Comparison of ENCODE assay signal across 12 cellular contexts in genomic region chr17:57401556-57402488, GRCh38.
DNase-seq lines count a peak whose midpoint lies in the region; ATAC-seq and TF ChIP-seq lines count a peak whose summit lies in the region.
"Had no signal": no experiment of that assay in that cellular context is flagged by ENCODE, and none has a peak within 500 bp of the region (broad histone marks: within the 10 kb centered on the region; RNA-seq: fewer than 3 reads in every experiment).

No MANE protein-coding gene starts in this region.

- no peak for TF ChIP-seq POLR2A in HCT116 (IDR thresholded peaks at IDR 0.05; ENCODE audit: borderline replicate concordance, extremely low read depth, insufficient read depth, insufficient read length)
- TF ChIP-seq POLR2A in breast epithelium (IDR thresholded peaks at IDR 0.05) = no peak

- H2AFZ ChIP-seq in DND-41 (ENCODE audit: low read depth, low read length) (no peak overlapping the region), HCT116 (ENCODE audit: low read depth, low read length, poor library complexity, severe bottlenecking) (no peak overlapping the region)

- no peak overlapping the region for H2BK120ac ChIP-seq in mesendoderm (ENCODE audit: low read depth, low read length)

- no peak overlapping the region for H4K5ac ChIP-seq in mesendoderm (ENCODE audit: low read length)

- H3K56ac ChIP-seq in mesendoderm (ENCODE audit: low read length) = no peak overlapping the region

- H2AK5ac ChIP-seq in mesendoderm (ENCODE audit: low read length) = no peak overlapping the region

- H3K27ac ChIP-seq in DND-41 (ENCODE audit: low read length) (peak overlapping the region; percentile 88), HCT116 (ENCODE audit: low read depth, low read length) (no peak overlapping the region; the same call in 1 of the 2 replicates), breast epithelium (peak overlapping the region; percentile 49 to 65), mesendoderm (ENCODE audit: low read depth, low read length) (no peak overlapping the region)

- H3K79me2 ChIP-seq in DND-41 (ENCODE audit: insufficient read depth, low read length) (peaks cover 100% of the 10 kb centered on the region), HCT116 (ENCODE audit: insufficient read depth, low read length) (peaks cover 10% of the 10 kb centered on the region; the same call in 1 of the 2 replicates), mesendoderm (ENCODE audit: control insufficient read depth, insufficient read depth, low read length) (no peaks in the 10 kb centered on the region)

- peak overlapping the region; percentile 17 for H3K9ac ChIP-seq in DND-41 (ENCODE audit: low read depth, low read length)
- H3K9ac ChIP-seq in HCT116 (ENCODE audit: low read length) = no peak overlapping the region
- no peak overlapping the region for H3K9ac ChIP-seq in mesendoderm (ENCODE audit: low read length)

- peaks cover 91% of the 10 kb centered on the region for H3K4me1 ChIP-seq in DND-41 (ENCODE audit: insufficient read depth, low read length)
- H3K4me1 ChIP-seq in HCT116 (ENCODE audit: control insufficient read depth in 1 of 2, insufficient read depth in 2 of 2, low read length in 2 of 2) = peaks cover 12 to 27% of the 10 kb centered on the region in 2 experiments; a peak in 2 of 4 replicates
- H3K4me1 ChIP-seq in breast epithelium = peaks cover 0 to 17% of the 10 kb centered on the region in 2 donors
- peaks cover 2% of the 10 kb centered on the region for H3K4me1 ChIP-seq in mesendoderm (ENCODE audit: control insufficient read depth, low read depth, low read length)

- no peak overlapping the region for H3K23ac ChIP-seq in mesendoderm (ENCODE audit: low read length)

- BruUV-seq in HCT116 (replicated peaks; lab: Mats Ljungman, UMichigan) = no TSS peak

- H3K36me3 ChIP-seq in DND-41 (ENCODE audit: insufficient read depth, low read length) = peaks cover 95% of the 10 kb centered on the region
- no peaks in the 10 kb centered on the region; a peak in 1 of 4 replicates for H3K36me3 ChIP-seq in HCT116 (ENCODE audit: control insufficient read depth in 1 of 2, insufficient read depth in 2 of 2, low read length in 2 of 2)
- H3K36me3 ChIP-seq in breast epithelium = no peaks in the 10 kb centered on the region
- no peaks in the 10 kb centered on the region for H3K36me3 ChIP-seq in mesendoderm (ENCODE audit: control insufficient read depth, insufficient read depth, low read length)

- TF ChIP-seq CTCF in DND-41 (IDR thresholded peaks at IDR 0.05; ENCODE audit: borderline replicate concordance, extremely low read depth, low read length, poor library complexity, severe bottlenecking) (no peak), HCT116 (IDR thresholded peaks at IDR 0.05 in 2 of 3, conservative IDR thresholded peaks at IDR 0.05 in 1 of 3; ENCODE audit: borderline replicate concordance in 1 of 3, insufficient read depth in 1 of 3, low read depth in 2 of 3, low read length in 2 of 3) (peak; percentile 28 to 45 (median 28); a peak in 4 of 6 replicates), breast epithelium (IDR thresholded peaks at IDR 0.05) (no peak)

- H3K9me2 ChIP-seq in HCT116 (ENCODE audit: insufficient read depth) = no peaks in the 10 kb centered on the region

- no peak overlapping the region for H2BK15ac ChIP-seq in mesendoderm (replicated peaks; ENCODE audit: low read depth)

- RAD21 ChIA-PET in HCT116 (lab: Charles Lee; ENCODE audit: low non-redundant PET in 1 of 2, low total read pairs in 2 of 2, uncharacterized antibody in 2 of 2, unreplicated experiment in 2 of 2) = no interaction called here

- CTCF ChIA-PET in HCT116 (lab: Charles Lee) = interaction anchor here (1.4 to 2.9 kb wide), 2 partner anchors 22 to 158 kb away, joined by 4 to 13 read pairs; no protein-coding TSS in a partner anchor

- H4K20me1 ChIP-seq in DND-41 (ENCODE audit: insufficient read depth, low read length) (peaks cover 43% of the 10 kb centered on the region), HCT116 (ENCODE audit: insufficient read depth) (no peaks in the 10 kb centered on the region)

- no peak for ATAC-seq in DND-41 (ENCODE audit: insufficient read depth, low read depth)
- peak; percentile 58 for ATAC-seq in HCT116

- intact Hi-C loops in HCT116 (cut with micrococcal nuclease) (no loop called here), breast epithelium (cut with DNase I; ENCODE audit: low total_unique reads) (no loop called here)

- H3K27me3 ChIP-seq in DND-41 (ENCODE audit: insufficient read depth, low read length, poor library complexity) (no peaks in the 10 kb centered on the region), HCT116 (ENCODE audit: insufficient read depth, low read length) (no peaks in the 10 kb centered on the region), breast epithelium (no peaks in the 10 kb centered on the region), mesendoderm (ENCODE audit: insufficient read depth, low read length, poor library complexity) (no peaks in the 10 kb centered on the region)

- no peak overlapping the region for H3K4me3 ChIP-seq in DND-41 (ENCODE audit: low read depth in 1 of 2, low read length in 2 of 2)
- H3K4me3 ChIP-seq in HCT116 (replicated peaks in 1 of 2; ENCODE audit: low read depth in 1 of 2, low read length in 2 of 2) = no peak overlapping the region
- H3K4me3 ChIP-seq in breast epithelium = no peak overlapping the region
- no peak overlapping the region for H3K4me3 ChIP-seq in mesendoderm (ENCODE audit: low read length)

- WGBS in mesendoderm (ENCODE audit: extremely low coverage, insufficient coverage, low lambda C conversion rate) = no CpG with 5 or more reads among the region's 15 CpGs

- POLR2A ChIA-PET in HCT116 (lab: Charles Lee) = no interaction called here

- peak; percentile 44 for TF ChIP-seq RAD21 in HCT116 (IDR thresholded peaks at IDR 0.05; ENCODE audit: low read depth)

- H3K79me1 ChIP-seq in mesendoderm (ENCODE audit: low read length) = peaks cover 10% of the 10 kb centered on the region

- H3K4me2 ChIP-seq in DND-41 (ENCODE audit: insufficient read depth, low read length) (no peak overlapping the region), HCT116 (ENCODE audit: low read length) (no peak overlapping the region), mesendoderm (ENCODE audit: low read length) (no peak overlapping the region)

- no peak overlapping the region for H3K4ac ChIP-seq in mesendoderm (ENCODE audit: low read depth, low read length)

- no peaks in the 10 kb centered on the region for H3K9me3 ChIP-seq in DND-41 (ENCODE audit: insufficient read depth, low read length, severe bottlenecking)
- no peaks in the 10 kb centered on the region for H3K9me3 ChIP-seq in HCT116 (ENCODE audit: control insufficient read depth in 1 of 2, insufficient read depth in 1 of 2, low read depth in 1 of 2, low read length in 2 of 2)
- no peaks in the 10 kb centered on the region for H3K9me3 ChIP-seq in breast epithelium

- H3K18ac ChIP-seq in mesendoderm (ENCODE audit: low read length) = no peak overlapping the region

- no peak overlapping the region for H4K8ac ChIP-seq in mesendoderm (ENCODE audit: low read depth, low read length)

- no peak overlapping the region for H2BK5ac ChIP-seq in mesendoderm (ENCODE audit: low read length)

- DNase-seq in DND-41 (no peak), HCT116 (ENCODE audit: low read depth, low spot score) (no peak), breast epithelium (ENCODE audit: low spot score in 2 of 2) (no peak), mesendoderm (peak; percentile 82), KG1 (lab: John Stamatoyannopoulos, UW) (no peak), pons (ENCODE audit: low spot score) (no peak), kidney glomerular epithelial cell (lab: John Stamatoyannopoulos, UW) (no peak)
- no peak for DNase-seq in activated effector memory CD4-positive, alpha-beta T cell treated with Interleukin-2 at 50 U/mL for 16 hours
- DNase-seq: NCI-H1436 treated with DMSO at 0.1 percent for 48 hours; NCI-H748 treated with DMSO at 0.1 percent for 48 hours; nucleus accumbens; stimulated activated CD4-positive, alpha-beta T cell treated with anti-CD3 and anti-CD28 coated beads, Interleukin-4, amount 100 ng/mL, for 24 hours had no signal

TF ChIP-seq in HCT116, 20 proteins besides CTCF, POLR2A, EP300 and RAD21 (continues in another document):
- TF ChIP-seq, protein P1, sequence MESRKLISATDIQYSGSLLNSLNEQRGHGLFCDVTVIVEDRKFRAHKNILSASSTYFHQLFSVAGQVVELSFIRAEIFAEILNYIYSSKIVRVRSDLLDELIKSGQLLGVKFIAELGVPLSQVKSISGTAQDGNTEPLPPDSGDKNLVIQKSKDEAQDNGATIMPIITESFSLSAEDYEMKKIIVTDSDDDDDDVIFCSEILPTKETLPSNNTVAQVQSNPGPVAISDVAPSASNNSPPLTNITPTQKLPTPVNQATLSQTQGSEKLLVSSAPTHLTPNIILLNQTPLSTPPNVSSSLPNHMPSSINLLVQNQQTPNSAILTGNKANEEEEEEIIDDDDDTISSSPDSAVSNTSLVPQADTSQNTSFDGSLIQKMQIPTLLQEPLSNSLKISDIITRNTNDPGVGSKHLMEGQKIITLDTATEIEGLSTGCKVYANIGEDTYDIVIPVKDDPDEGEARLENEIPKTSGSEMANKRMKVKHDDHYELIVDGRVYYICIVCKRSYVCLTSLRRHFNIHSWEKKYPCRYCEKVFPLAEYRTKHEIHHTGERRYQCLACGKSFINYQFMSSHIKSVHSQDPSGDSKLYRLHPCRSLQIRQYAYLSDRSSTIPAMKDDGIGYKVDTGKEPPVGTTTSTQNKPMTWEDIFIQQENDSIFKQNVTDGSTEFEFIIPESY (IDR thresholded peaks at IDR 0.05; ENCODE audit: extremely low read depth, insufficient replicate concordance, low read length) = no peak
- no peak for TF ChIP-seq EZH2 (IDR thresholded peaks at IDR 0.05)

Comparison
In these comparisons a context has a peak if more than half of its experiments do, and no peak if none do; other contexts are left out.
1. H3K27ac ChIP-seq: peak in DND-41 (single experiment) and breast epithelium (2 of 2); none in HCT116 (single experiment) and mesendoderm (single experiment).
2. CTCF ChIP-seq: peak in HCT116 (3 of 3); none in DND-41 (single experiment) and breast epithelium (0 of 3).